1 cellular context compared by ENCODE assay signal in the genomic region with DNA sequence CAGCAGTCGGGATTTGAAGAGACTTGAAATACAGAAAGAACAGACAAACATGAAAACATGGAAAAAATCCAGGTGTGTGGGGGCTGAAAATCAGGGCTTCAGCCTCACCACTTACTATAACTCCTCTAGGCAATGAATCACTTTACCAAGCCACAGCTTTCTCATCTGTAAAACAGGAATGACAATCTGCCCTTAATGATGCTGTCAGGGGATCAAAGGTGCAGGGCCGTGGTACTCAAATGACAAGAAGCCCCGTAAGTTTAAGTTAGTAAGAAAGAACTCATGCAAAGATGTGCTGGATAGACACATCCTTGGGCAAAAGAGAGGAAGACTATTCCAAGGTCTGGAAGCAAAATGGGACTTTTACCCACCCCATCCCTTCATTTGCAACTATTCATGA.
TF ChIP-seq lines count a peak whose summit lies in the region.

No MANE protein-coding gene starts in this region.

TF ChIP-seq in GM23338, 12 proteins besides CTCF, POLR2A, EP300 and RAD21:
- TF ChIP-seq STAT1 (IDR thresholded peaks at IDR 0.05; ENCODE audit: unreplicated experiment) (no peak), REST (IDR thresholded peaks at IDR 0.05; ENCODE audit: unreplicated experiment) (no peak), ETS1 (IDR thresholded peaks at IDR 0.05) (no peak), CREB1 (CRISPR knock-in tag; IDR thresholded peaks at IDR 0.05; ENCODE audit: low read depth) (no peak), ZNF114 (CRISPR knock-in tag; IDR thresholded peaks at IDR 0.05) (no peak), EZH2 (IDR thresholded peaks at IDR 0.05; ENCODE audit: low read depth, unreplicated experiment) (no peak), POLR2AphosphoS5 (IDR thresholded peaks at IDR 0.05; ENCODE audit: low read depth) (no peak), ZNF331 (CRISPR knock-in tag; IDR thresholded peaks at IDR 0.05; ENCODE audit: low read depth) (no peak), EZH2phosphoT487 (IDR thresholded peaks at IDR 0.05; ENCODE audit: unreplicated experiment) (no peak), NANOG (IDR thresholded peaks at IDR 0.05; ENCODE audit: borderline replicate concordance) (no peak), JUNB (IDR thresholded peaks at IDR 0.05; ENCODE audit: unreplicated experiment) (no peak)
- TF ChIP-seq, protein P1, sequence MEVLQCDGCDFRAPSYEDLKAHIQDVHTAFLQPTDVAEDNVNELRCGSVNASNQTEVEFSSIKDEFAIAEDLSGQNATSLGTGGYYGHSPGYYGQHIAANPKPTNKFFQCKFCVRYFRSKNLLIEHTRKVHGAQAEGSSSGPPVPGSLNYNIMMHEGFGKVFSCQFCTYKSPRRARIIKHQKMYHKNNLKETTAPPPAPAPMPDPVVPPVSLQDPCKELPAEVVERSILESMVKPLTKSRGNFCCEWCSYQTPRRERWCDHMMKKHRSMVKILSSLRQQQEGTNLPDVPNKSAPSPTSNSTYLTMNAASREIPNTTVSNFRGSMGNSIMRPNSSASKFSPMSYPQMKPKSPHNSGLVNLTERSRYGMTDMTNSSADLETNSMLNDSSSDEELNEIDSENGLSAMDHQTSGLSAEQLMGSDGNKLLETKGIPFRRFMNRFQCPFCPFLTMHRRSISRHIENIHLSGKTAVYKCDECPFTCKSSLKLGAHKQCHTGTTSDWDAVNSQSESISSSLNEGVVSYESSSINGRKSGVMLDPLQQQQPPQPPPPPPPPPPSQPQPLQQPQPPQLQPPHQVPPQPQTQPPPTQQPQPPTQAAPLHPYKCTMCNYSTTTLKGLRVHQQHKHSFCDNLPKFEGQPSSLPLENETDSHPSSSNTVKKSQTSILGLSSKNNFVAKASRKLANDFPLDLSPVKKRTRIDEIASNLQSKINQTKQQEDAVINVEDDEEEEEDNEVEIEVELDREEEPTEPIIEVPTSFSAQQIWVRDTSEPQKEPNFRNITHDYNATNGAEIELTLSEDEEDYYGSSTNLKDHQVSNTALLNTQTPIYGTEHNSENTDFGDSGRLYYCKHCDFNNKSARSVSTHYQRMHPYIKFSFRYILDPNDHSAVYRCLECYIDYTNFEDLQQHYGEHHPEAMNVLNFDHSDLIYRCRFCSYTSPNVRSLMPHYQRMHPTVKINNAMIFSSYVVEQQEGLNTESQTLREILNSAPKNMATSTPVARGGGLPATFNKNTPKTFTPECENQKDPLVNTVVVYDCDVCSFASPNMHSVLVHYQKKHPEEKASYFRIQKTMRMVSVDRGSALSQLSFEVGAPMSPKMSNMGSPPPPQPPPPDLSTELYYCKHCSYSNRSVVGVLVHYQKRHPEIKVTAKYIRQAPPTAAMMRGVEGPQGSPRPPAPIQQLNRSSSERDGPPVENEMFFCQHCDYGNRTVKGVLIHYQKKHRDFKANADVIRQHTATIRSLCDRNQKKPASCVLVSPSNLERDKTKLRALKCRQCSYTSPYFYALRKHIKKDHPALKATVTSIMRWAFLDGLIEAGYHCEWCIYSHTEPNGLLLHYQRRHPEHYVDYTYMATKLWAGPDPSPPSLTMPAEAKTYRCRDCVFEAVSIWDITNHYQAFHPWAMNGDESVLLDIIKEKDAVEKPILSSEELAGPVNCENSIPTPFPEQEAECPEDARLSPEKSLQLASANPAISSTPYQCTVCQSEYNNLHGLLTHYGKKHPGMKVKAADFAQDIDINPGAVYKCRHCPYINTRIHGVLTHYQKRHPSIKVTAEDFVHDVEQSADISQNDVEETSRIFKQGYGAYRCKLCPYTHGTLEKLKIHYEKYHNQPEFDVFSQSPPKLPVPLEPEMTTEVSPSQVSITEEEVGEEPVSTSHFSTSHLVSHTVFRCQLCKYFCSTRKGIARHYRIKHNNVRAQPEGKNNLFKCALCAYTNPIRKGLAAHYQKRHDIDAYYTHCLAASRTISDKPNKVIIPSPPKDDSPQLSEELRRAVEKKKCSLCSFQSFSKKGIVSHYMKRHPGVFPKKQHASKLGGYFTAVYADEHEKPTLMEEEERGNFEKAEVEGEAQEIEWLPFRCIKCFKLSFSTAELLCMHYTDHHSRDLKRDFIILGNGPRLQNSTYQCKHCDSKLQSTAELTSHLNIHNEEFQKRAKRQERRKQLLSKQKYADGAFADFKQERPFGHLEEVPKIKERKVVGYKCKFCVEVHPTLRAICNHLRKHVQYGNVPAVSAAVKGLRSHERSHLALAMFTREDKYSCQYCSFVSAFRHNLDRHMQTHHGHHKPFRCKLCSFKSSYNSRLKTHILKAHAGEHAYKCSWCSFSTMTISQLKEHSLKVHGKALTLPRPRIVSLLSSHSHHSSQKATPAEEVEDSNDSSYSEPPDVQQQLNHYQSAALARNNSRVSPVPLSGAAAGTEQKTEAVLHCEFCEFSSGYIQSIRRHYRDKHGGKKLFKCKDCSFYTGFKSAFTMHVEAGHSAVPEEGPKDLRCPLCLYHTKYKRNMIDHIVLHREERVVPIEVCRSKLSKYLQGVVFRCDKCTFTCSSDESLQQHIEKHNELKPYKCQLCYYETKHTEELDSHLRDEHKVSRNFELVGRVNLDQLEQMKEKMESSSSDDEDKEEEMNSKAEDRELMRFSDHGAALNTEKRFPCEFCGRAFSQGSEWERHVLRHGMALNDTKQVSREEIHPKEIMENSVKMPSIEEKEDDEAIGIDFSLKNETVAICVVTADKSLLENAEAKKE (CRISPR knock-in tag; IDR thresholded peaks at IDR 0.05) = no peak
